ENCODE assay signal across 8 cellular contexts in the genomic region with DNA sequence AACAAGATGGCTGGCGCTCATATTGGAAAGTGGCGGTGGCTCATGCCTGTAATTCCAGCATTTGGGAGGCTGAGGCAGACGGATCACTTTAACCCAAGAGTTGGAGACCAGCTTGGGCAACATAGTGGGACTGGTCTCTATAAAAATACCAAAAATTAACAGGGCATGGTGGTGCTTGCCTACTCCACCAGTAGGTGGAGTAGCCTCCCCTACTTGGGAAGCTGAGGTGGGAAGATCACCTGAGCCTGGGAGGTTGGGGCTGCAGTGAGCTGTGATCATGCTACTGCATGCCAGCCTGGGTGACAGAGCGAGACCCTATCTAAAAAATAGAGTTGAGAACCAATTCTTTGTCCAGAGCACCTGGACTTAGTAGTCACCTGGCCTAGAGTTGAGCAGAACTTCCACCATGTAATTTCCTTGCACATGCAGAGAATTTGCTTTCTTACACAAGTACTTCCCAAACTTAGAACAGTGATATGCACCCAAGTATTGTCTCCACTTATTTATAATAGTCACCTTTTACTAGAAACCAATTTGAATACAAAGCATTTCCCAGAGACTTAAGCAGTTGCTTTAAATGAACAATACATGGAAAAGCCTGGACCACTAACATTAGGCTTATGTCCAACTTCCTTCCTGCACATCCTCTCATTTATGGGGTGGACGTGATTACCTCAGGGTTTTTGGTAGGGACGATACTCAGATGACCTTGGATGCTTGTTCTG. TPM values are rescaled to one million over a fixed set of nuclear protein-coding genes. Genes with fewer than 3 reads are reported as not detected.
A peak's percentile ranks its signal among the peaks of the same experiment; 100 is the strongest.
DNase-seq lines count a peak whose midpoint lies in the region; ATAC-seq and TF ChIP-seq lines count a peak whose summit lies in the region.

No MANE protein-coding gene starts in this region.

- no peak overlapping the region for H3K4me3 ChIP-seq in HCT116 (replicated peaks in 1 of 2; ENCODE audit: low read depth in 1 of 2, low read length in 2 of 2)
- no peak overlapping the region for H3K4me3 ChIP-seq in esophagus squamous epithelium
- no peak overlapping the region for H3K4me3 ChIP-seq in stomach smooth muscle (ENCODE audit: low read length in 2 of 2)
- no peak overlapping the region for H3K4me3 ChIP-seq in tibial nerve

- POLR2A ChIA-PET in HCT116 (lab: Charles Lee) = interaction anchor here (1.0 kb wide), 1 partner anchor 30 kb away, joined by 3 read pairs; no protein-coding TSS in a partner anchor

- H3K9ac ChIP-seq in HCT116 (ENCODE audit: low read length) (no peak overlapping the region), stomach smooth muscle (ENCODE audit: low read length in 2 of 2) (no peak overlapping the region)

- intact Hi-C loops in HCT116 (cut with micrococcal nuclease) (loop anchor here (1.0 to 2.0 kb wide), 2 partner anchors 32 to 381 kb away; no protein-coding TSS in a partner anchor), esophagus squamous epithelium (cut with DNase I) (loop anchor here (2.0 kb wide), 1 partner anchor 33 kb away; no protein-coding TSS in a partner anchor)

- peak; percentile 4 to 12 for DNase-seq in activated T-cell treated with anti-CD3 and anti-CD28 coated beads, Interleukin-2, amount 50 U/mL, for 72 hours
- no peak for DNase-seq in activated T-cell treated with anti-CD3 and anti-CD28 coated beads, Interleukin-2, amount 50 U/mL, for 1 hour
- DNase-seq in HCT116 (ENCODE audit: low read depth, low spot score) (peak; percentile 39), NCI-H345 (lab: John Stamatoyannopoulos, UW) (peak; percentile 34), esophagus squamous epithelium (lab: John Stamatoyannopoulos, UW) (no peak), tibial nerve (ENCODE audit: low spot score in 2 of 2) (no peak), pons (ENCODE audit: low spot score) (no peak)

- H3K36me3 Mint-ChIP-seq in activated T-cell treated with anti-CD3 and anti-CD28 coated beads, Interleukin-2, amount 50 U/mL, for 72 hours (ENCODE audit: insufficient read depth in 2 of 2) = no peaks in the 10 kb centered on the region

- BruUV-seq in HCT116 (replicated peaks; lab: Mats Ljungman, UMichigan) = no TSS peak

- peak; percentile 53 to 74 (median 71); a peak in 5 of 6 replicates for TF ChIP-seq CTCF in HCT116 (IDR thresholded peaks at IDR 0.05 in 2 of 3, conservative IDR thresholded peaks at IDR 0.05 in 1 of 3; ENCODE audit: borderline replicate concordance in 1 of 3, insufficient read depth in 1 of 3, low read depth in 2 of 3, low read length in 2 of 3)
- TF ChIP-seq CTCF in esophagus squamous epithelium (IDR thresholded peaks at IDR 0.05) = peak; percentile 33 to 83 (median 58)
- no peak for TF ChIP-seq CTCF in tibial nerve (IDR thresholded peaks at IDR 0.05)

- no peaks in the 10 kb centered on the region for H3K27me3 ChIP-seq in HCT116 (ENCODE audit: insufficient read depth, low read length)
- no peaks in the 10 kb centered on the region for H3K27me3 ChIP-seq in esophagus squamous epithelium
- H3K27me3 ChIP-seq in stomach smooth muscle (ENCODE audit: control insufficient read depth in 1 of 2, insufficient read depth in 2 of 2, low read length in 2 of 2) = no peaks in the 10 kb centered on the region
- H3K27me3 ChIP-seq in tibial nerve = no peaks in the 10 kb centered on the region

- WGBS in esophagus squamous epithelium, 2 donors = 69 to 72% methylated on average over 6 of the region's 6 CpGs
- 87 to 90% methylated on average over 6 of the region's 6 CpGs for WGBS in tibial nerve, 2 donors

- H3K27me3 Mint-ChIP-seq in activated T-cell treated with anti-CD3 and anti-CD28 coated beads, Interleukin-2, amount 50 U/mL, for 72 hours (ENCODE audit: low read depth) = peaks cover 5% of the 10 kb centered on the region

- H4K20me1 ChIP-seq in HCT116 (ENCODE audit: insufficient read depth) = no peaks in the 10 kb centered on the region

- H3K36me3 ChIP-seq in HCT116 (ENCODE audit: control insufficient read depth in 1 of 2, insufficient read depth in 2 of 2, low read length in 2 of 2) = no peaks in the 10 kb centered on the region
- no peaks in the 10 kb centered on the region for H3K36me3 ChIP-seq in esophagus squamous epithelium
- H3K36me3 ChIP-seq in stomach smooth muscle (ENCODE audit: control insufficient read depth in 2 of 2, insufficient read depth in 2 of 2, low read length in 2 of 2) = no peaks in the 10 kb centered on the region
- H3K36me3 ChIP-seq in tibial nerve = no peaks in the 10 kb centered on the region

- no peak for TF ChIP-seq EP300 in tibial nerve (IDR thresholded peaks at IDR 0.05)

- no peaks in the 10 kb centered on the region for H3K9me3 Mint-ChIP-seq in activated T-cell treated with anti-CD3 and anti-CD28 coated beads, Interleukin-2, amount 50 U/mL, for 72 hours

- H3K4me1 ChIP-seq in HCT116 (ENCODE audit: control insufficient read depth in 1 of 2, insufficient read depth in 2 of 2, low read length in 2 of 2) = no peaks in the 10 kb centered on the region
- H3K4me1 ChIP-seq in esophagus squamous epithelium = peaks cover 0 to 7% (median 0%) of the 10 kb centered on the region in 3 donors
- no peaks in the 10 kb centered on the region for H3K4me1 ChIP-seq in stomach smooth muscle (ENCODE audit: control insufficient read depth, insufficient read depth, low read length)
- peaks cover 0 to 5% (median 1%) of the 10 kb centered on the region in 4 donors for H3K4me1 ChIP-seq in tibial nerve

- TF ChIP-seq POLR2A in HCT116 (IDR thresholded peaks at IDR 0.05; ENCODE audit: borderline replicate concordance, extremely low read depth, insufficient read depth, insufficient read length) (no peak), esophagus squamous epithelium (IDR thresholded peaks at IDR 0.05) (no peak), tibial nerve (IDR thresholded peaks at IDR 0.05) (no peak)

- H3K27ac Mint-ChIP-seq in activated T-cell treated with anti-CD3 and anti-CD28 coated beads, Interleukin-2, amount 50 U/mL, for 72 hours = no peak overlapping the region

- CTCF ChIA-PET in HCT116 (lab: Charles Lee) = interaction anchor here (0.6 to 1.5 kb wide), 5 partner anchors 8 to 675 kb away, joined by 3 to 17 read pairs (median 5); no protein-coding TSS in a partner anchor

- ATAC-seq in activated T-cell treated with anti-CD3 and anti-CD28 coated beads, Interleukin-2, amount 50 U/mL, for 72 hours (replicated peaks in 1 of 2) = peak; percentile 55 to 61
- ATAC-seq in HCT116 = peak; percentile 91

- no peaks in the 10 kb centered on the region for H3K79me2 ChIP-seq in HCT116 (ENCODE audit: insufficient read depth, low read length)

- H3K27ac ChIP-seq in HCT116 (ENCODE audit: low read depth, low read length) (no peak overlapping the region), esophagus squamous epithelium (no peak overlapping the region), stomach smooth muscle (ENCODE audit: low read length) (peak overlapping the region; percentile 11), tibial nerve (no peak overlapping the region)

- H3K4me3 Mint-ChIP-seq in activated T-cell treated with anti-CD3 and anti-CD28 coated beads, Interleukin-2, amount 50 U/mL, for 72 hours = no peak overlapping the region

- H2AFZ ChIP-seq in HCT116 (ENCODE audit: low read depth, low read length, poor library complexity, severe bottlenecking) = peak overlapping the region; percentile 18

- RAD21 ChIA-PET in HCT116 (lab: Charles Lee; ENCODE audit: low non-redundant PET in 1 of 2, low total read pairs in 2 of 2, uncharacterized antibody in 2 of 2, unreplicated experiment in 2 of 2) = interaction anchor here in 1 of 2 experiments (0.9 kb wide), 1 partner anchor 32 kb away, joined by 6 read pairs; no protein-coding TSS in a partner anchor

- H3K9me3 ChIP-seq in HCT116 (ENCODE audit: control insufficient read depth in 1 of 2, insufficient read depth in 1 of 2, low read depth in 1 of 2, low read length in 2 of 2) (no peaks in the 10 kb centered on the region), esophagus squamous epithelium (no peaks in the 10 kb centered on the region), stomach smooth muscle (ENCODE audit: control insufficient read depth in 2 of 2, low read length in 2 of 2) (no peaks in the 10 kb centered on the region), tibial nerve (no peaks in the 10 kb centered on the region)

- H3K9me2 ChIP-seq in HCT116 (ENCODE audit: insufficient read depth) = no peaks in the 10 kb centered on the region

- no peaks in the 10 kb centered on the region for H3K4me1 Mint-ChIP-seq in activated T-cell treated with anti-CD3 and anti-CD28 coated beads, Interleukin-2, amount 50 U/mL, for 72 hours (ENCODE audit: low read depth)

- TF ChIP-seq RAD21 in HCT116 (IDR thresholded peaks at IDR 0.05; ENCODE audit: low read depth) = peak; percentile 71

- H3K4me2 ChIP-seq in HCT116 (ENCODE audit: low read length) = no peak overlapping the region

TF ChIP-seq in HCT116, 20 proteins besides CTCF, POLR2A, EP300 and RAD21 (continues in another document):
- TF ChIP-seq EGR1 (IDR thresholded peaks at IDR 0.05; ENCODE audit: low read depth) (no peak), JUND (IDR thresholded peaks at IDR 0.05) (no peak), FOSL1 (IDR thresholded peaks at IDR 0.05; ENCODE audit: low read depth) (no peak)
- TF ChIP-seq, protein P1, sequence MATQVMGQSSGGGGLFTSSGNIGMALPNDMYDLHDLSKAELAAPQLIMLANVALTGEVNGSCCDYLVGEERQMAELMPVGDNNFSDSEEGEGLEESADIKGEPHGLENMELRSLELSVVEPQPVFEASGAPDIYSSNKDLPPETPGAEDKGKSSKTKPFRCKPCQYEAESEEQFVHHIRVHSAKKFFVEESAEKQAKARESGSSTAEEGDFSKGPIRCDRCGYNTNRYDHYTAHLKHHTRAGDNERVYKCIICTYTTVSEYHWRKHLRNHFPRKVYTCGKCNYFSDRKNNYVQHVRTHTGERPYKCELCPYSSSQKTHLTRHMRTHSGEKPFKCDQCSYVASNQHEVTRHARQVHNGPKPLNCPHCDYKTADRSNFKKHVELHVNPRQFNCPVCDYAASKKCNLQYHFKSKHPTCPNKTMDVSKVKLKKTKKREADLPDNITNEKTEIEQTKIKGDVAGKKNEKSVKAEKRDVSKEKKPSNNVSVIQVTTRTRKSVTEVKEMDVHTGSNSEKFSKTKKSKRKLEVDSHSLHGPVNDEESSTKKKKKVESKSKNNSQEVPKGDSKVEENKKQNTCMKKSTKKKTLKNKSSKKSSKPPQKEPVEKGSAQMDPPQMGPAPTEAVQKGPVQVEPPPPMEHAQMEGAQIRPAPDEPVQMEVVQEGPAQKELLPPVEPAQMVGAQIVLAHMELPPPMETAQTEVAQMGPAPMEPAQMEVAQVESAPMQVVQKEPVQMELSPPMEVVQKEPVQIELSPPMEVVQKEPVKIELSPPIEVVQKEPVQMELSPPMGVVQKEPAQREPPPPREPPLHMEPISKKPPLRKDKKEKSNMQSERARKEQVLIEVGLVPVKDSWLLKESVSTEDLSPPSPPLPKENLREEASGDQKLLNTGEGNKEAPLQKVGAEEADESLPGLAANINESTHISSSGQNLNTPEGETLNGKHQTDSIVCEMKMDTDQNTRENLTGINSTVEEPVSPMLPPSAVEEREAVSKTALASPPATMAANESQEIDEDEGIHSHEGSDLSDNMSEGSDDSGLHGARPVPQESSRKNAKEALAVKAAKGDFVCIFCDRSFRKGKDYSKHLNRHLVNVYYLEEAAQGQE (IDR thresholded peaks at IDR 0.05; ENCODE audit: low read depth) = no peak

RNA-seq across cellular contexts. Expression of a gene that starts 15.9 kb away (rescaled TPM):
- not detected for total RNA-seq in activated T-cell treated with anti-CD3 and anti-CD28 coated beads, Interleukin-2, amount 50 U/mL, for 72 hours
- total RNA-seq in HCT116 (2021; ENCODE audit: unreplicated experiment) (not detected), esophagus squamous epithelium (10 to 100 TPM in 2 of 4 donors, 1 to 10 TPM in 2; 2.0 to 28.2 (median 8.8) TPM), tibial nerve (1 to 10 TPM in 1 of 4 donors, under 1 TPM in 2, not detected in 1; 0.22 to 1.2 (median 0.42) TPM)
- polyA plus RNA-seq in HCT116 (2012) = not detected in 2 replicates

Comparison
In these comparisons a context has a peak if more than half of its experiments do, and no peak if none do; other contexts are left out.
1. DNase-seq: peak in activated T-cell treated with anti-CD3 and anti-CD28 coated beads, Interleukin-2, amount 50 U/mL, for 72 hours (2 of 2), HCT116 (single experiment) and NCI-H345 (single experiment); none in activated T-cell treated with anti-CD3 and anti-CD28 coated beads, Interleukin-2, amount 50 U/mL, for 1 hour (single experiment), esophagus squamous epithelium (single experiment), tibial nerve (0 of 2) and pons (single experiment).
2. CTCF ChIP-seq: peak in HCT116 (3 of 3) and esophagus squamous epithelium (6 of 6); none in tibial nerve (0 of 5).